ENCODE assay signal across 19 cellular contexts in the genomic region with DNA sequence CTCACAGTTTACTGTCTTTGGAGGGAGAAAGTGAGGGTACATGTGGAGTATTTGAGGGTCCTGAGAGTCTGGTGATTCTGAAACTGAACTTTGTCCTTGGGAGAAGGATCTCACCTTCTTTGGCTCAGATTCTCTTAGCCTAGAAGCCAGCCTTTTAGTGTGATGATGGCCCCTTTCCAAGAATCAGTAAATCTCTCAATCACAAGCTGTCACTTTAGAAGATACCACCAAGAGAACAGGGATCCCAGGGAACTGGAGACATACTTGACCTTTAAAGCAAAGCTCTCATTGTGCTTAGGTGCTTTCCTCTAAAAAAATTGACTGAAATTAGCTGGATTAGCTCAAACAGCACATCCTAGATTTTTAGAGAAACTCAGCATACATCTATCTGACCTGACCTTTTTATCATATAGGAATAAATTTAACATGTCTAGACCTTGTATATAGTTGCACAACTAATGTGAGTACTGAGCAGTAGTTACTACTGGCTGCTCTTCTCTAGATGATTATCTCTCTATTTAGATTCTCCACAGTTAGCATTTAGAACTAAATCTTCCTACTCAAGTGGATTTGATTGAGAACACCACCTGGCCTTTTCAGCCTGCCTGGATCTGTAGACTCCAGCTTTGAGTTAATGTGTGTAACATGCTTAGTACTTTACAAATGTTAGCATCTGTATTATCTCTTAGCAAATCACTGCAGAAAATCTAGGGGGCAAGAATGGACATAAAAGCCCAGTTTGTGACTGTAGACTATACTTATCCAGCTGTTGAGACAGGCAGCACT.
DNase-seq lines count a peak whose midpoint lies in the region; ATAC-seq and TF ChIP-seq lines count a peak whose summit lies in the region.
"Had no signal": no experiment of that assay in that cellular context is flagged by ENCODE, and none has a peak within 500 bp of the region (broad histone marks: within the 10 kb centered on the region; RNA-seq: fewer than 3 reads in every experiment).

No MANE protein-coding gene starts in this region.

- H3K4me1 ChIP-seq in right atrium auricular region = peaks cover 0 to 15% of the 10 kb centered on the region in 2 donors

- intact Hi-C loops in Right ventricle myocardium inferior (cut with DNase I) = no loop called here

- no peak overlapping the region for H3K4me3 ChIP-seq in right atrium auricular region

- H3K27ac ChIP-seq in right atrium auricular region = peak overlapping the region; percentile 18 to 47
- H3K27ac ChIP-seq: C4-2B, RWPE1 had no signal

- no peak for ATAC-seq in Right ventricle myocardium inferior
- no peak for ATAC-seq in GM18511 (IDR thresholded peaks at IDR 0.05; ENCODE audit: unreplicated experiment)
- ATAC-seq: T-cell had no signal

- no peak for TF ChIP-seq CTCF in right atrium auricular region (IDR thresholded peaks at IDR 0.05)

- H3K9me3 ChIP-seq in right atrium auricular region = no peaks in the 10 kb centered on the region

- peak; percentile 49 for DNase-seq in DMS53 (lab: John Stamatoyannopoulos, UW)
- DNase-seq in DMS53 treated with DMSO at 0.1 percent for 48 hours (lab: John Stamatoyannopoulos, UW; ENCODE audit: unreplicated experiment) = no peak
- no peak for DNase-seq in right atrium auricular region (ENCODE audit: low spot score)
- no peak for DNase-seq in Right ventricle myocardium inferior (ENCODE audit: missing footprints)
- DNase-seq in myocyte (ENCODE audit: low read depth) = peak; percentile 57
- DNase-seq in NCI-H1417 (lab: John Stamatoyannopoulos, UW) = no peak
- DNase-seq: 8988T; AML-193; CD8-positive, alpha-beta memory T cell; H9; KBM-7; NCI-H1105; NCI-H2029 treated with DMSO at 0.1 percent for 48 hours; NCI-H446 treated with DMSO at 0.1 percent for 48 hours; NK-92 treated with Interleukin-12 subunit alpha and Interleukin-12 subunit beta, amount 100 ng/mL, for 24 hours; T-cell had no signal

- no peaks in the 10 kb centered on the region for H3K27me3 ChIP-seq in right atrium auricular region

- H3K36me3 ChIP-seq in right atrium auricular region = peaks cover 17% of the 10 kb centered on the region

Comparison
In these comparisons a context has a peak if more than half of its experiments do, and no peak if none do; other contexts are left out.
1. DNase-seq: peak in DMS53 (single experiment) and myocyte (single experiment); none in DMS53 treated with DMSO at 0.1 percent for 48 hours (single experiment), right atrium auricular region (single experiment), Right ventricle myocardium inferior (single experiment) and NCI-H1417 (0 of 3).